In the genomic region with DNA sequence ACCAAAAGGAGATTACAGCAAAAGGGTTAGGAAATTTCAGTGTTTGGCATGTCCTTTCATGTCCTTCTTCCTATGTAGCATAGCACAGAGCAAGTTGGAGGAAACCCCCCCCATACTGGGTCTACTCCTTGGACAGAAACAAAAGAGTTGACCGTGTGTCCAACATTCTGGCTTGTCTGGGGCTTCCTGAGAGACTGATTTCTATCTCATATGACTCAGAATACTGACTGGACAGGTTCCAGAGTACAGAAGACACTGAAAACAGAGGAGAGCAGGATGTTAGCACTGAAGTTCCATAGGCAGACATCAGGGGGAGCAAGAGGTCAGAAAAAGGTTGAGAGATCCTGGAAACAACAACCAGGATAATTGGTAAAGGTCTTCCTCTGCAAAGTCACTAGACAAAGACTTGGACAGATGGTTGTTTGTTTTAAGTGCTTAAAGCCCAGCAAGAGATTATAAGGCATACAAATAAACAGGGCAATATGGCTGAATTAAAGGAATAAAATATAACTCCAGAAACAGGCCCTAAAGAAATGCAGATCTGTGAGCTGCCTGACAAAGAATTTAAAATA, we compare ENCODE assay signal across 8 cellular contexts.
A peak's percentile ranks its signal among the peaks of the same experiment; 100 is the strongest.
DNase-seq lines count a peak whose midpoint lies in the region; ATAC-seq and TF ChIP-seq lines count a peak whose summit lies in the region.

No MANE protein-coding gene starts in this region.

- DNase-seq in AG09309 (ENCODE audit: low read depth) = peak; percentile 79
- DNase-seq in NCI-H2029 treated with DMSO at 0.1 percent for 48 hours (lab: John Stamatoyannopoulos, UW) = peak; percentile 87
- DNase-seq in T-helper 9 cell = peak; percentile 37
- peak; percentile 94 for DNase-seq in astrocyte of the hippocampus (ENCODE audit: low read depth, low spot score)
- peak; percentile 36 for DNase-seq in iPS DF 4.7 (ENCODE audit: extremely low read depth, low spot score)
- DNase-seq in stimulated activated CD4-positive, alpha-beta T cell treated with anti-CD3 and anti-CD28 coated beads, Interleukin-12 subunit alpha, Interleukin-12 subunit beta, amount 100 ng/mL, for 4 hours = peak; percentile 39

- peak; percentile 88 for TF ChIP-seq CTCF in AG09309 (IDR thresholded peaks at IDR 0.05; ENCODE audit: control insufficient read depth, insufficient read depth, low read depth, low read length, missing control alignments)

- ATAC-seq in GM18907 (IDR thresholded peaks at IDR 0.05; ENCODE audit: unreplicated experiment) (peak; percentile 58), GM18519 (IDR thresholded peaks at IDR 0.05; ENCODE audit: low FRiP score, unreplicated experiment) (no peak)

- H3K4me3 ChIP-seq in AG09309 (ENCODE audit: control insufficient read depth, low read depth, low read length) = no peak overlapping the region

Comparison
In these comparisons a context has a peak if more than half of its experiments do, and no peak if none do; other contexts are left out.
1. DNase-seq: peak in every context shown above with its lines; median percentile 94 in astrocyte of the hippocampus; 87 in NCI-H2029 treated with DMSO at 0.1 percent for 48 hours; 79 in AG09309; 39 in stimulated activated CD4-positive, alpha-beta T cell treated with anti-CD3 and anti-CD28 coated beads, Interleukin-12 subunit alpha, Interleukin-12 subunit beta, amount 100 ng/mL, for 4 hours; 37 in T-helper 9 cell; 36 in iPS DF 4.7.